Comparison of ENCODE assay signal across 21 cellular contexts in the genomic region with DNA sequence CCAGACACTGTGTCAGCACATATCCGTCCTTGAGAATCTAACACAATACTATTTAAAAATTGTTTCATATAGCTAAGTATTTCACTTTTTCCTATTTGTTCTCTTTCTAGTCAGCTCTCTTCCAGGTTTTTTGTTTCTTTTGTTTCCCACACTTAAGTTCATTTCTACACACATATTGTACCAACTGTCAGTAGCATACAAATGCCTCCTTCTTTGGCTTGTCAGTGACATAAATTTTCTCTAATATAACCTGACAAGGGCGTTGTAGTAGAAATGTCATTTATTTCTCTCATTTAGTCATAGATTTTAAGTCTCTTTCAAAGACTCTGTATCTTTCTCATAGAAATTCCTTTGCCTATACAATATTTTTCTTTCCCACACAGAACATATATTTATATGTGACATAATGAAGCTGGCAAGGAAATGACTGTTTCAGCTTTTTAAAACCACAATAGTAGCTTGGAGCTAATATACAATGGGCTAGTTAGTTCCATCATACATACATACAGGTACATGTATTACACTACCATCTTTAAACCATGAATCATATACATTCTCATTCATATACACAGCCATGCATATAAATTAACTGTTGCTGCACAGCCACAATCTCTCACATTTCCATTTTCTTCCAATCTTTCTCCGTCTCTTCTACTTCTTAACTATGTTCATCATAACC. TPM values are rescaled to one million over a fixed set of nuclear protein-coding genes. Genes with fewer than 3 reads are reported as not detected.
DNase-seq lines count a peak whose midpoint lies in the region; ATAC-seq and TF ChIP-seq lines count a peak whose summit lies in the region.
"Had no signal": no experiment of that assay in that cellular context is flagged by ENCODE, and none has a peak within 500 bp of the region (broad histone marks: within the 10 kb centered on the region; RNA-seq: fewer than 3 reads in every experiment).

No MANE protein-coding gene starts in this region.

- ATAC-seq in psoas muscle (no peak), HG03442 (IDR thresholded peaks at IDR 0.05; ENCODE audit: unreplicated experiment) (no peak), HG03565 (IDR thresholded peaks at IDR 0.05; ENCODE audit: unreplicated experiment) (no peak)
- ATAC-seq: GM23338 had no signal

- no peak overlapping the region for H3K4me3 Mint-ChIP-seq in activated naive CD4-positive, alpha-beta T cell treated with anti-CD3 and anti-CD28 coated beads, Interleukin-2, amount 10 ng/mL, durations not matched to agents 7 days and 5 days
- H3K4me3 Mint-ChIP-seq: CD4-positive, CD25-positive, alpha-beta regulatory T cell; GM23338 had no signal

- H3K4me3 ChIP-seq in breast epithelium (no peak overlapping the region), mammary epithelial cell (replicated peaks in 1 of 3; ENCODE audit: insufficient read depth in 1 of 3, low read depth in 2 of 3, low read length in 3 of 3) (no peak overlapping the region), epithelial cell of esophagus (ENCODE audit: low read length) (no peak overlapping the region), psoas muscle (no peak overlapping the region)
- H3K4me3 ChIP-seq: GM23338, Peyer's patch had no signal

- no peak overlapping the region for H3K4me2 ChIP-seq in mammary epithelial cell (ENCODE audit: insufficient read depth, low read depth, low read length)
- H3K4me2 ChIP-seq: GM23338 had no signal

- no peaks in the 10 kb centered on the region for H3K36me3 Mint-ChIP-seq in activated naive CD4-positive, alpha-beta T cell treated with anti-CD3 and anti-CD28 coated beads, Interleukin-2, amount 10 ng/mL, durations not matched to agents 7 days and 5 days
- H3K36me3 Mint-ChIP-seq: CD4-positive, CD25-positive, alpha-beta regulatory T cell had no signal

- TF ChIP-seq CTCF in breast epithelium (IDR thresholded peaks at IDR 0.05) (no peak), mammary epithelial cell (conservative IDR thresholded peaks at IDR 0.05 in 1 of 2, IDR thresholded peaks at IDR 0.05 in 1 of 2; ENCODE audit: extremely low read depth in 1 of 2, insufficient read depth in 1 of 2, low read depth in 1 of 2, low read length in 2 of 2) (no peak), epithelial cell of esophagus (IDR thresholded peaks at IDR 0.05; ENCODE audit: insufficient read depth, low read depth, low read length, missing control alignments) (no peak), psoas muscle (IDR thresholded peaks at IDR 0.05) (no peak)

- H3K4me1 ChIP-seq in breast epithelium (peaks cover 0 to 2% of the 10 kb centered on the region in 2 donors), mammary epithelial cell (ENCODE audit: insufficient read depth, low read length) (peaks cover 20% of the 10 kb centered on the region), psoas muscle (no peaks in the 10 kb centered on the region)
- H3K4me1 ChIP-seq: BE2C, Caco-2, Peyer's patch had no signal

- H3K27ac Mint-ChIP-seq in activated naive CD4-positive, alpha-beta T cell treated with anti-CD3 and anti-CD28 coated beads, Interleukin-2, amount 10 ng/mL, durations not matched to agents 7 days and 5 days: no peak overlapping the region
- H3K27ac Mint-ChIP-seq: CD4-positive, CD25-positive, alpha-beta regulatory T cell; GM23338 had no signal

- CTCF ChIA-PET in mammary epithelial cell (lab: Charles Lee; ENCODE audit: low non-redundant PET): interaction anchor here (0.6 kb wide), 1 partner anchor 299 kb away, joined by 3 read pairs; no protein-coding TSS in a partner anchor
- CTCF ChIA-PET in activated naive CD4-positive, alpha-beta T cell treated with anti-CD3 and anti-CD28 coated beads, Interleukin-2, amount 10 ng/mL, durations not matched to agents 7 days and 5 days (lab: Charles Lee): interaction anchor here (0.6 to 1.1 kb wide), 3 partner anchors 27 to 245 kb away, joined by 3 read pairs; no protein-coding TSS in a partner anchor

- H3K4me1 Mint-ChIP-seq in activated naive CD4-positive, alpha-beta T cell treated with anti-CD3 and anti-CD28 coated beads, Interleukin-2, amount 10 ng/mL, durations not matched to agents 7 days and 5 days: no peaks in the 10 kb centered on the region
- H3K4me1 Mint-ChIP-seq: CD4-positive, CD25-positive, alpha-beta regulatory T cell; GM23338 had no signal

- H3K9me3 ChIP-seq in breast epithelium: no peaks in the 10 kb centered on the region
- H3K9me3 ChIP-seq in mammary epithelial cell (replicated peaks; ENCODE audit: insufficient read depth, low read length): no peaks in the 10 kb centered on the region
- no peaks in the 10 kb centered on the region for H3K9me3 ChIP-seq in psoas muscle
- H3K9me3 ChIP-seq: BE2C, Peyer's patch had no signal

- no peak overlapping the region for H2AFZ ChIP-seq in mammary epithelial cell (ENCODE audit: low read depth, low read length)
- H2AFZ ChIP-seq: GM23338 had no signal

- no TSS peak for BruUV-seq in mammary epithelial cell (replicated peaks; lab: Mats Ljungman, UMichigan)

- H3K27me3 Mint-ChIP-seq in activated naive CD4-positive, alpha-beta T cell treated with anti-CD3 and anti-CD28 coated beads, Interleukin-2, amount 10 ng/mL, durations not matched to agents 7 days and 5 days: peaks cover 5% of the 10 kb centered on the region

- no peaks in the 10 kb centered on the region for H3K36me3 ChIP-seq in breast epithelium
- no peaks in the 10 kb centered on the region for H3K36me3 ChIP-seq in mammary epithelial cell (ENCODE audit: insufficient read depth, low read length)
- no peaks in the 10 kb centered on the region for H3K36me3 ChIP-seq in psoas muscle (ENCODE audit: insufficient read depth in 1 of 2, low read depth in 1 of 2)
- H3K36me3 ChIP-seq: BE2C, Peyer's patch had no signal

- DNase-seq in breast epithelium (ENCODE audit: low spot score in 2 of 2) (no peak), mammary epithelial cell (no peak), epithelial cell of esophagus (ENCODE audit: low read depth) (peak; percentile 35), psoas muscle (no peak), AG08395 (ENCODE audit: low spot score) (no peak)
- no peak for DNase-seq in activated naive CD4-positive, alpha-beta T cell treated with anti-CD3 and anti-CD28 coated beads, Interleukin-2, amount 10 ng/mL, durations not matched to agents 7 days and 5 days
- DNase-seq: BE2C; Caco-2; CD4-positive, CD25-positive, alpha-beta regulatory T cell; GF-D8; MM.1S; NCI-H1092; NCI-H146; NCI-H2029 treated with DMSO at 0.1 percent for 48 hours; NCI-H2171; NCI-H69; Peyer's patch had no signal

- intact Hi-C loops in breast epithelium (cut with DNase I; ENCODE audit: low total_unique reads): no loop called here
- intact Hi-C loops in mammary epithelial cell (cut with micrococcal nuclease): loop anchor here (5.0 kb wide), 1 partner anchor 44 kb away; a partner anchor contains a TSS
- intact Hi-C loops in psoas muscle (cut with DNase I): no loop called here

- in situ Hi-C loops in mammary epithelial cell (cut with MboI; ENCODE audit: low sequenced_read_pairs in 2 of 2): no loop called here

- TF ChIP-seq POLR2A in breast epithelium (IDR thresholded peaks at IDR 0.05): no peak

- peak overlapping the region; percentile 26 to 39 for H3K27ac ChIP-seq in breast epithelium
- no peak overlapping the region for H3K27ac ChIP-seq in mammary epithelial cell (ENCODE audit: insufficient read depth, low read depth, low read length)
- peak overlapping the region; percentile 1 for H3K27ac ChIP-seq in psoas muscle
- H3K27ac ChIP-seq: 22Rv1, Peyer's patch had no signal

- H3K9me3 Mint-ChIP-seq in activated naive CD4-positive, alpha-beta T cell treated with anti-CD3 and anti-CD28 coated beads, Interleukin-2, amount 10 ng/mL, durations not matched to agents 7 days and 5 days: no peaks in the 10 kb centered on the region
- H3K9me3 Mint-ChIP-seq: GM23338 had no signal

- H3K27me3 ChIP-seq in breast epithelium (no peaks in the 10 kb centered on the region), mammary epithelial cell (ENCODE audit: insufficient read depth, low read length) (no peaks in the 10 kb centered on the region), psoas muscle (ENCODE audit: insufficient read depth in 3 of 3, low read length in 2 of 3) (no peaks in the 10 kb centered on the region)
- H3K27me3 ChIP-seq: Peyer's patch had no signal

- no peaks in the 10 kb centered on the region for H3K79me2 ChIP-seq in mammary epithelial cell (ENCODE audit: insufficient read depth, low read length)

- dilution Hi-C loops in mammary epithelial cell (cut with HindIII; ENCODE audit: low sequenced_read_pairs): no loop called here

- H4K20me1 ChIP-seq in mammary epithelial cell (ENCODE audit: insufficient read depth, low read length): no peaks in the 10 kb centered on the region

- 89% methylated on average over 3 of the region's 3 CpGs for WGBS in mammary epithelial cell (ENCODE audit: low coverage, missing lambda C conversion rate)
- WGBS in psoas muscle, 3 donors: 82 to 91% (median 88%) methylated on average over 3 of the region's 3 CpGs

- no peak overlapping the region for H3K9ac ChIP-seq in mammary epithelial cell (ENCODE audit: insufficient read depth, low read length)

RNA-seq across cellular contexts. Expression of a gene that starts 42.3 kb away (rescaled TPM):
- total RNA-seq in breast epithelium: 100 to 1,000 TPM; 137 to 244 (median 168) TPM
- total RNA-seq in mammary epithelial cell: 10 to 100 TPM; 28.9 to 51.7 TPM
- 35.2 TPM for polyA plus RNA-seq in mammary epithelial cell
- 36.3 TPM for polyA minus RNA-seq in mammary epithelial cell
- 10 to 100 TPM; 10.5 to 16.9 (median 14.0) TPM for total RNA-seq in psoas muscle
- polyA plus RNA-seq in psoas muscle: 10 to 100 TPM in 1 of 3 donors, 1 to 10 TPM in 2; 7.9 to 13.4 (median 8.9) TPM

RNA-seq across cellular contexts. Expression of a gene that starts 50.7 kb away (rescaled TPM):
- total RNA-seq in breast epithelium (10 to 100 TPM; 50.1 to 60.0 (median 50.8) TPM), mammary epithelial cell (100 to 1,000 TPM in 1 of 2 donors, 10 to 100 TPM in 1; 83.2 to 163 TPM), psoas muscle (100 to 1,000 TPM in 3 of 4 donors, 10 to 100 TPM in 1; 94.3 to 154 (median 151) TPM)
- polyA plus RNA-seq in mammary epithelial cell (133 TPM), psoas muscle (100 to 1,000 TPM; 117 to 224 (median 205) TPM)
- 84.0 TPM for polyA minus RNA-seq in mammary epithelial cell
